1 cellular context compared by ENCODE assay signal in genomic region chr17:44002141-44002848, GRCh38.
A peak's percentile ranks its signal among the peaks of the same experiment; 100 is the strongest.
TF ChIP-seq lines count a peak whose summit lies in the region.

No MANE protein-coding gene starts in this region.

TF ChIP-seq in HepG2, 621 proteins besides CTCF, POLR2A, EP300 and RAD21 (continued from another document and continues in another):
- TF ChIP-seq, protein P1, sequence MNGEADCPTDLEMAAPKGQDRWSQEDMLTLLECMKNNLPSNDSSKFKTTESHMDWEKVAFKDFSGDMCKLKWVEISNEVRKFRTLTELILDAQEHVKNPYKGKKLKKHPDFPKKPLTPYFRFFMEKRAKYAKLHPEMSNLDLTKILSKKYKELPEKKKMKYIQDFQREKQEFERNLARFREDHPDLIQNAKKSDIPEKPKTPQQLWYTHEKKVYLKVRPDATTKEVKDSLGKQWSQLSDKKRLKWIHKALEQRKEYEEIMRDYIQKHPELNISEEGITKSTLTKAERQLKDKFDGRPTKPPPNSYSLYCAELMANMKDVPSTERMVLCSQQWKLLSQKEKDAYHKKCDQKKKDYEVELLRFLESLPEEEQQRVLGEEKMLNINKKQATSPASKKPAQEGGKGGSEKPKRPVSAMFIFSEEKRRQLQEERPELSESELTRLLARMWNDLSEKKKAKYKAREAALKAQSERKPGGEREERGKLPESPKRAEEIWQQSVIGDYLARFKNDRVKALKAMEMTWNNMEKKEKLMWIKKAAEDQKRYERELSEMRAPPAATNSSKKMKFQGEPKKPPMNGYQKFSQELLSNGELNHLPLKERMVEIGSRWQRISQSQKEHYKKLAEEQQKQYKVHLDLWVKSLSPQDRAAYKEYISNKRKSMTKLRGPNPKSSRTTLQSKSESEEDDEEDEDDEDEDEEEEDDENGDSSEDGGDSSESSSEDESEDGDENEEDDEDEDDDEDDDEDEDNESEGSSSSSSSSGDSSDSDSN (CRISPR knock-in tag; IDR thresholded peaks at IDR 0.05): peak; percentile 43; the same call in 1 of the 2 replicates
- peak; percentile 45 for TF ChIP-seq BHLHE40 (IDR thresholded peaks at IDR 0.05; ENCODE audit: low read length)
- TF ChIP-seq SOX13 (IDR thresholded peaks at IDR 0.05): 0 out of 2 replicates have a peak, but pooled peaks have one; percentile 31
- peak in 1 of 2 experiments; percentile 71; a peak in 2 of 4 replicates for TF ChIP-seq SOX13 (CRISPR knock-in tag; conservative IDR thresholded peaks at IDR 0.05 in 1 of 2, IDR thresholded peaks at IDR 0.05 in 1 of 2)
- TF ChIP-seq ZNF674 (CRISPR knock-in tag; IDR thresholded peaks at IDR 0.05; ENCODE audit: low read depth): no peak
- no peak for TF ChIP-seq SMARCE1 (IDR thresholded peaks at IDR 0.05; ENCODE audit: borderline replicate concordance)
- peak; percentile 84 for TF ChIP-seq THAP11 (CRISPR knock-in tag; IDR thresholded peaks at IDR 0.05)
- no peak for TF ChIP-seq ZNF556 (CRISPR knock-in tag; IDR thresholded peaks at IDR 0.05; ENCODE audit: borderline replicate concordance)
- TF ChIP-seq, protein P2, sequence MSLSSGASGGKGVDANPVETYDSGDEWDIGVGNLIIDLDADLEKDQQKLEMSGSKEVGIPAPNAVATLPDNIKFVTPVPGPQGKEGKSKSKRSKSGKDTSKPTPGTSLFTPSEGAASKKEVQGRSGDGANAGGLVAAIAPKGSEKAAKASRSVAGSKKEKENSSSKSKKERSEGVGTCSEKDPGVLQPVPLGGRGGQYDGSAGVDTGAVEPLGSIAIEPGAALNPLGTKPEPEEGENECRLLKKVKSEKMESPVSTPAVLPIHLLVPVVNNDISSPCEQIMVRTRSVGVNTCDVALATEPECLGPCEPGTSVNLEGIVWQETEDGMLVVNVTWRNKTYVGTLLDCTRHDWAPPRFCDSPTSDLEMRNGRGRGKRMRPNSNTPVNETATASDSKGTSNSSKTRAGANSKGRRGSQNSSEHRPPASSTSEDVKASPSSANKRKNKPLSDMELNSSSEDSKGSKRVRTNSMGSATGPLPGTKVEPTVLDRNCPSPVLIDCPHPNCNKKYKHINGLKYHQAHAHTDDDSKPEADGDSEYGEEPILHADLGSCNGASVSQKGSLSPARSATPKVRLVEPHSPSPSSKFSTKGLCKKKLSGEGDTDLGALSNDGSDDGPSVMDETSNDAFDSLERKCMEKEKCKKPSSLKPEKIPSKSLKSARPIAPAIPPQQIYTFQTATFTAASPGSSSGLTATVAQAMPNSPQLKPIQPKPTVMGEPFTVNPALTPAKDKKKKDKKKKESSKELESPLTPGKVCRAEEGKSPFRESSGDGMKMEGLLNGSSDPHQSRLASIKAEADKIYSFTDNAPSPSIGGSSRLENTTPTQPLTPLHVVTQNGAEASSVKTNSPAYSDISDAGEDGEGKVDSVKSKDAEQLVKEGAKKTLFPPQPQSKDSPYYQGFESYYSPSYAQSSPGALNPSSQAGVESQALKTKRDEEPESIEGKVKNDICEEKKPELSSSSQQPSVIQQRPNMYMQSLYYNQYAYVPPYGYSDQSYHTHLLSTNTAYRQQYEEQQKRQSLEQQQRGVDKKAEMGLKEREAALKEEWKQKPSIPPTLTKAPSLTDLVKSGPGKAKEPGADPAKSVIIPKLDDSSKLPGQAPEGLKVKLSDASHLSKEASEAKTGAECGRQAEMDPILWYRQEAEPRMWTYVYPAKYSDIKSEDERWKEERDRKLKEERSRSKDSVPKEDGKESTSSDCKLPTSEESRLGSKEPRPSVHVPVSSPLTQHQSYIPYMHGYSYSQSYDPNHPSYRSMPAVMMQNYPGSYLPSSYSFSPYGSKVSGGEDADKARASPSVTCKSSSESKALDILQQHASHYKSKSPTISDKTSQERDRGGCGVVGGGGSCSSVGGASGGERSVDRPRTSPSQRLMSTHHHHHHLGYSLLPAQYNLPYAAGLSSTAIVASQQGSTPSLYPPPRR (CRISPR knock-in tag; IDR thresholded peaks at IDR 0.05; ENCODE audit: borderline replicate concordance): peak; percentile 15; the same call in 1 of the 2 replicates
- no peak for TF ChIP-seq CENPX (CRISPR knock-in tag; IDR thresholded peaks at IDR 0.05)
- TF ChIP-seq MED13 (CRISPR knock-in tag; IDR thresholded peaks at IDR 0.05): no peak
- TF ChIP-seq U2AF1 (optimal IDR thresholded peaks at IDR 0.05; ENCODE audit: low read depth, low read length): no peak
- no peak for TF ChIP-seq TP53 (CRISPR knock-in tag; conservative IDR thresholded peaks at IDR 0.05)
- TF ChIP-seq IKZF4 (CRISPR knock-in tag; IDR thresholded peaks at IDR 0.05; ENCODE audit: borderline replicate concordance, low read depth, not compliant biosample characterization): no peak
- TF ChIP-seq ZNF383 (CRISPR knock-in tag; IDR thresholded peaks at IDR 0.05; ENCODE audit: borderline replicate concordance): no peak
- TF ChIP-seq ZNF12 (CRISPR knock-in tag; IDR thresholded peaks at IDR 0.05): peak; percentile 92
- no peak for TF ChIP-seq CHD2 (IDR thresholded peaks at IDR 0.05; ENCODE audit: low read depth, low read length)
- no peak for TF ChIP-seq ZNF713 (CRISPR knock-in tag; IDR thresholded peaks at IDR 0.05)
- 0 out of 2 replicates have a peak, but pooled peaks have one; percentile 17 for TF ChIP-seq ZNF546 (CRISPR knock-in tag; conservative IDR thresholded peaks at IDR 0.05)
- TF ChIP-seq PHF20 (CRISPR knock-in tag; IDR thresholded peaks at IDR 0.05): 0 out of 2 replicates have a peak, but pooled peaks have one; percentile 18
- no peak for TF ChIP-seq ZNF850 (CRISPR knock-in tag; conservative IDR thresholded peaks at IDR 0.05)
- TF ChIP-seq XRCC5 (optimal IDR thresholded peaks at IDR 0.05; ENCODE audit: low read length): no peak
- peak; percentile 27 for TF ChIP-seq SALL2 (CRISPR knock-in tag; IDR thresholded peaks at IDR 0.05)
- TF ChIP-seq ZNF878 (CRISPR knock-in tag; IDR thresholded peaks at IDR 0.05): peak; percentile 84
- TF ChIP-seq IRX3 (CRISPR knock-in tag; IDR thresholded peaks at IDR 0.05; ENCODE audit: borderline replicate concordance, low read depth): no peak
- peak; percentile 85 for TF ChIP-seq FOXO1 (CRISPR knock-in tag; IDR thresholded peaks at IDR 0.05)
- no peak for TF ChIP-seq HNRNPL (IDR thresholded peaks at IDR 0.05; ENCODE audit: low read depth, low read length)
- TF ChIP-seq TEF (CRISPR knock-in tag; IDR thresholded peaks at IDR 0.05): no peak
- TF ChIP-seq ZFP37 (CRISPR knock-in tag; IDR thresholded peaks at IDR 0.05; ENCODE audit: borderline replicate concordance): no peak
- TF ChIP-seq, protein P3, sequence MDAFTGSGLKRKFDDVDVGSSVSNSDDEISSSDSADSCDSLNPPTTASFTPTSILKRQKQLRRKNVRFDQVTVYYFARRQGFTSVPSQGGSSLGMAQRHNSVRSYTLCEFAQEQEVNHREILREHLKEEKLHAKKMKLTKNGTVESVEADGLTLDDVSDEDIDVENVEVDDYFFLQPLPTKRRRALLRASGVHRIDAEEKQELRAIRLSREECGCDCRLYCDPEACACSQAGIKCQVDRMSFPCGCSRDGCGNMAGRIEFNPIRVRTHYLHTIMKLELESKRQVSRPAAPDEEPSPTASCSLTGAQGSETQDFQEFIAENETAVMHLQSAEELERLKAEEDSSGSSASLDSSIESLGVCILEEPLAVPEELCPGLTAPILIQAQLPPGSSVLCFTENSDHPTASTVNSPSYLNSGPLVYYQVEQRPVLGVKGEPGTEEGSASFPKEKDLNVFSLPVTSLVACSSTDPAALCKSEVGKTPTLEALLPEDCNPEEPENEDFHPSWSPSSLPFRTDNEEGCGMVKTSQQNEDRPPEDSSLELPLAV (CRISPR knock-in tag; conservative IDR thresholded peaks at IDR 0.05; ENCODE audit: low read depth): no peak
- TF ChIP-seq, protein P4, sequence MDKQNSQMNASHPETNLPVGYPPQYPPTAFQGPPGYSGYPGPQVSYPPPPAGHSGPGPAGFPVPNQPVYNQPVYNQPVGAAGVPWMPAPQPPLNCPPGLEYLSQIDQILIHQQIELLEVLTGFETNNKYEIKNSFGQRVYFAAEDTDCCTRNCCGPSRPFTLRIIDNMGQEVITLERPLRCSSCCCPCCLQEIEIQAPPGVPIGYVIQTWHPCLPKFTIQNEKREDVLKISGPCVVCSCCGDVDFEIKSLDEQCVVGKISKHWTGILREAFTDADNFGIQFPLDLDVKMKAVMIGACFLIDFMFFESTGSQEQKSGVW (CRISPR knock-in tag; IDR thresholded peaks at IDR 0.05; ENCODE audit: borderline replicate concordance): no peak
- TF ChIP-seq SMC3 (IDR thresholded peaks at IDR 0.05; ENCODE audit: low read length): peak; percentile 20; the same call in 1 of the 2 replicates
- TF ChIP-seq CC2D1A (CRISPR knock-in tag; IDR thresholded peaks at IDR 0.05): no peak
- TF ChIP-seq TIGD3 (CRISPR knock-in tag; IDR thresholded peaks at IDR 0.05; ENCODE audit: borderline replicate concordance): 0 out of 2 replicates have a peak, but pooled peaks have one; percentile 33
- TF ChIP-seq WIZ (CRISPR knock-in tag; IDR thresholded peaks at IDR 0.05): no peak
- TF ChIP-seq DMAP1 (CRISPR knock-in tag; IDR thresholded peaks at IDR 0.05): 0 out of 2 replicates have a peak, but pooled peaks have one; percentile 21
- no peak for TF ChIP-seq ZFYVE20 (CRISPR knock-in tag; IDR thresholded peaks at IDR 0.05; ENCODE audit: borderline replicate concordance, low read depth)
- TF ChIP-seq BCLAF1 (IDR thresholded peaks at IDR 0.05): no peak
- no peak for TF ChIP-seq ZNF251 (CRISPR knock-in tag; IDR thresholded peaks at IDR 0.05)
- TF ChIP-seq HOMEZ (CRISPR knock-in tag; IDR thresholded peaks at IDR 0.05; ENCODE audit: low read depth): no peak
- no peak for TF ChIP-seq MBD4 (IDR thresholded peaks at IDR 0.05; ENCODE audit: borderline replicate concordance, low read length)
- TF ChIP-seq ARNTL (CRISPR knock-in tag; IDR thresholded peaks at IDR 0.05): no peak; the same call in 1 of the 2 replicates
- no peak for TF ChIP-seq ZMYM4 (CRISPR knock-in tag; IDR thresholded peaks at IDR 0.05)
- TF ChIP-seq, protein P5, sequence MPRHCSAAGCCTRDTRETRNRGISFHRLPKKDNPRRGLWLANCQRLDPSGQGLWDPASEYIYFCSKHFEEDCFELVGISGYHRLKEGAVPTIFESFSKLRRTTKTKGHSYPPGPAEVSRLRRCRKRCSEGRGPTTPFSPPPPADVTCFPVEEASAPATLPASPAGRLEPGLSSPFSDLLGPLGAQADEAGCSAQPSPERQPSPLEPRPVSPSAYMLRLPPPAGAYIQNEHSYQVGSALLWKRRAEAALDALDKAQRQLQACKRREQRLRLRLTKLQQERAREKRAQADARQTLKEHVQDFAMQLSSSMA (CRISPR knock-in tag; IDR thresholded peaks at IDR 0.05): no peak
- TF ChIP-seq RCOR2 (CRISPR knock-in tag; IDR thresholded peaks at IDR 0.05): peak; percentile 99
- no peak for TF ChIP-seq DNMT1 (CRISPR knock-in tag; IDR thresholded peaks at IDR 0.05)
- no peak for TF ChIP-seq ZNF567 (CRISPR knock-in tag; IDR thresholded peaks at IDR 0.05; ENCODE audit: borderline replicate concordance)
- TF ChIP-seq ZNF709 (CRISPR knock-in tag; IDR thresholded peaks at IDR 0.05): no peak
- TF ChIP-seq KDM2A (CRISPR knock-in tag; IDR thresholded peaks at IDR 0.05; ENCODE audit: borderline replicate concordance, low read depth): peak; percentile 70
- peak; percentile 35; the same call in 1 of the 2 replicates for TF ChIP-seq NFYC (CRISPR knock-in tag; IDR thresholded peaks at IDR 0.05)
